Comparison of ENCODE assay signal across 8 cellular contexts in genomic region chr9:124852121-124852828, GRCh38. TPM values are rescaled to one million over a fixed set of nuclear protein-coding genes. Genes with fewer than 3 reads are reported as not detected.
DNase-seq lines count a peak whose midpoint lies in the region; ATAC-seq and TF ChIP-seq lines count a peak whose summit lies in the region.

No MANE protein-coding gene starts in this region.

- H3K27ac ChIP-seq in mammary epithelial cell (ENCODE audit: insufficient read depth, low read depth, low read length) (no peak overlapping the region), uterus (peak overlapping the region; percentile 64 to 65)

- H3K9me3 ChIP-seq in mammary epithelial cell (replicated peaks; ENCODE audit: insufficient read depth, low read length) (no peaks in the 10 kb centered on the region), mucosa of stomach (ENCODE audit: control insufficient read depth, low read length) (no peaks in the 10 kb centered on the region), uterus (no peaks in the 10 kb centered on the region)

- no peak overlapping the region for H3K9ac ChIP-seq in mammary epithelial cell (ENCODE audit: insufficient read depth, low read length)
- H3K9ac ChIP-seq in mucosa of stomach (ENCODE audit: low read length), result peak overlapping the region; percentile 65

- H3K36me3 Mint-ChIP-seq in activated naive CD8-positive, alpha-beta T cell, result no peaks in the 10 kb centered on the region
- H3K36me3 Mint-ChIP-seq in activated naive CD8-positive, alpha-beta T cell treated with anti-CD3 and anti-CD28 coated beads for 36 hours, result peaks cover 6% of the 10 kb centered on the region

- H3K9me3 Mint-ChIP-seq in activated naive CD8-positive, alpha-beta T cell (ENCODE audit: low read depth), result no peaks in the 10 kb centered on the region
- no peaks in the 10 kb centered on the region for H3K9me3 Mint-ChIP-seq in activated naive CD8-positive, alpha-beta T cell treated with anti-CD3 and anti-CD28 coated beads for 36 hours

- peaks cover 2% of the 10 kb centered on the region for H3K27me3 Mint-ChIP-seq in activated naive CD8-positive, alpha-beta T cell
- H3K27me3 Mint-ChIP-seq in activated naive CD8-positive, alpha-beta T cell treated with anti-CD3 and anti-CD28 coated beads for 36 hours, result peaks cover 20% of the 10 kb centered on the region

- H3K36me3 ChIP-seq in mammary epithelial cell (ENCODE audit: insufficient read depth, low read length), result no peaks in the 10 kb centered on the region
- no peaks in the 10 kb centered on the region for H3K36me3 ChIP-seq in mucosa of stomach (ENCODE audit: control insufficient read depth, insufficient read depth, low read length)
- H3K36me3 ChIP-seq in uterus, result no peaks in the 10 kb centered on the region

- H3K27ac Mint-ChIP-seq in activated naive CD8-positive, alpha-beta T cell, result no peak overlapping the region
- no peak overlapping the region for H3K27ac Mint-ChIP-seq in activated naive CD8-positive, alpha-beta T cell treated with anti-CD3 and anti-CD28 coated beads for 36 hours

- no peak for ATAC-seq in GM18519 (IDR thresholded peaks at IDR 0.05; ENCODE audit: low FRiP score, unreplicated experiment)

- no peaks in the 10 kb centered on the region for H4K20me1 ChIP-seq in mammary epithelial cell (ENCODE audit: insufficient read depth, low read length)

- CTCF ChIA-PET in mammary epithelial cell (lab: Charles Lee; ENCODE audit: low non-redundant PET), result interaction anchor here (0.6 to 2.1 kb wide), 8 partner anchors 12 to 83 kb away, joined by 3 to 32 read pairs (median 6); partner anchors contain the start of genes NR6A1 and OLFML2A

- peaks cover 11% of the 10 kb centered on the region for H3K4me1 Mint-ChIP-seq in activated naive CD8-positive, alpha-beta T cell (ENCODE audit: low read depth)
- H3K4me1 Mint-ChIP-seq in activated naive CD8-positive, alpha-beta T cell treated with anti-CD3 and anti-CD28 coated beads for 36 hours, result peaks cover 10% of the 10 kb centered on the region

- no peaks in the 10 kb centered on the region for H3K79me2 ChIP-seq in mammary epithelial cell (ENCODE audit: insufficient read depth, low read length)

- DNase-seq in activated naive CD8-positive, alpha-beta T cell treated with anti-CD3 and anti-CD28 coated beads for 36 hours, result no peak
- DNase-seq in mammary epithelial cell (no peak), uterus (no peak), DMS 273 treated with DMSO at 0.1 percent for 48 hours (lab: John Stamatoyannopoulos, UW) (no peak), GM19238 (ENCODE audit: insufficient read length, low spot score) (no peak)

- TF ChIP-seq POLR2A in uterus (IDR thresholded peaks at IDR 0.05), result no peak

- peak overlapping the region; percentile 87 for H2AFZ ChIP-seq in mammary epithelial cell (ENCODE audit: low read depth, low read length)

- WGBS in mammary epithelial cell (ENCODE audit: low coverage, missing lambda C conversion rate), result 46% methylated on average over 8 of the region's 13 CpGs

- no peaks in the 10 kb centered on the region for H3K27me3 ChIP-seq in mammary epithelial cell (ENCODE audit: insufficient read depth, low read length)
- H3K27me3 ChIP-seq in mucosa of stomach (ENCODE audit: control insufficient read depth, insufficient read depth, low read length), result peaks cover 12% of the 10 kb centered on the region
- H3K27me3 ChIP-seq in uterus, result no peaks in the 10 kb centered on the region

- H3K4me3 ChIP-seq in mammary epithelial cell (replicated peaks in 1 of 3; ENCODE audit: insufficient read depth in 1 of 3, low read depth in 2 of 3, low read length in 3 of 3) (peak overlapping the region in 2 of 3 experiments; percentile 34 to 65), mucosa of stomach (ENCODE audit: low read length) (peak overlapping the region; percentile 7), uterus (peak overlapping the region in 1 of 2 donors; percentile 33)

- H3K4me2 ChIP-seq in mammary epithelial cell (ENCODE audit: insufficient read depth, low read depth, low read length), result peak overlapping the region; percentile 99

- no peak for TF ChIP-seq CTCF in mammary epithelial cell (conservative IDR thresholded peaks at IDR 0.05 in 1 of 2, IDR thresholded peaks at IDR 0.05 in 1 of 2; ENCODE audit: extremely low read depth in 1 of 2, insufficient read depth in 1 of 2, low read depth in 1 of 2, low read length in 2 of 2)
- TF ChIP-seq CTCF in uterus (IDR thresholded peaks at IDR 0.05), result no peak

- dilution Hi-C loops in mammary epithelial cell (cut with HindIII; ENCODE audit: low sequenced_read_pairs), result loop anchor here (5.0 kb wide), 1 partner anchor 80 kb away; the partner anchor contains the start of gene NR6A1

- H3K4me3 Mint-ChIP-seq in activated naive CD8-positive, alpha-beta T cell, result peak overlapping the region; percentile 68
- H3K4me3 Mint-ChIP-seq in activated naive CD8-positive, alpha-beta T cell treated with anti-CD3 and anti-CD28 coated beads for 36 hours, result no peak overlapping the region

- no TSS peak for BruUV-seq in mammary epithelial cell (replicated peaks; lab: Mats Ljungman, UMichigan)

- in situ Hi-C loops in mammary epithelial cell (cut with MboI; ENCODE audit: low sequenced_read_pairs in 2 of 2), result loop anchor here (5.0 kb wide), 1 partner anchor 80 kb away; the partner anchor contains the start of gene NR6A1 (in 2 of the 2)

- intact Hi-C loops in mammary epithelial cell (cut with micrococcal nuclease), result loop anchor here (2.0 kb wide), 3 partner anchors 33 to 523 kb away; no protein-coding TSS in a partner anchor
- intact Hi-C loops in uterus (cut with DNase I; ENCODE audit: low total_unique reads), result loop anchor here (2.0 kb wide), 1 partner anchor 79 kb away; no protein-coding TSS in a partner anchor

- H3K4me1 ChIP-seq in mammary epithelial cell (ENCODE audit: insufficient read depth, low read length) (peaks cover 12% of the 10 kb centered on the region), mucosa of stomach (ENCODE audit: control insufficient read depth, insufficient read depth, low read length) (peaks cover 12% of the 10 kb centered on the region), uterus (no peaks in the 10 kb centered on the region)

RNA-seq across cellular contexts. Expression of gene WDR38, which starts 1.0 kb away (rescaled TPM):
- total RNA-seq in activated naive CD8-positive, alpha-beta T cell treated with anti-CD3 and anti-CD28 coated beads for 36 hours, result not detected
- total RNA-seq in mammary epithelial cell (not detected), uterus (1 to 10 TPM in 1 of 4 donors, under 1 TPM in 1, not detected in 2; 0.79 to 1.9 TPM)
- not detected for polyA plus RNA-seq in mammary epithelial cell
- not detected for polyA minus RNA-seq in mammary epithelial cell

RNA-seq across cellular contexts. Expression of gene RPL35, which starts 9.5 kb away (rescaled TPM):
- total RNA-seq in activated naive CD8-positive, alpha-beta T cell treated with anti-CD3 and anti-CD28 coated beads for 36 hours, result 1,000 to 10,000 TPM; 2,220 to 2,231 TPM
- 1,000 to 10,000 TPM; 1,457 to 1,657 TPM for total RNA-seq in mammary epithelial cell
- polyA plus RNA-seq in mammary epithelial cell, result 2,723 TPM
- 1,172 TPM for polyA minus RNA-seq in mammary epithelial cell
- total RNA-seq in uterus, result 1,000 to 10,000 TPM in 3 of 4 donors, 100 to 1,000 TPM in 1; 913 to 5,275 (median 2,170) TPM

RNA-seq across cellular contexts. Expression of gene ARPC5L, which starts 9.7 kb away (rescaled TPM):
- 100 to 1,000 TPM; 102 to 104 TPM for total RNA-seq in activated naive CD8-positive, alpha-beta T cell treated with anti-CD3 and anti-CD28 coated beads for 36 hours
- 10 to 100 TPM; 21.2 to 79.8 TPM for total RNA-seq in mammary epithelial cell
- polyA plus RNA-seq in mammary epithelial cell, result 76.4 TPM
- 46.6 TPM for polyA minus RNA-seq in mammary epithelial cell
- 10 to 100 TPM in 1 of 4 donors, 1 to 10 TPM in 3; 1.0 to 18.3 (median 5.6) TPM for total RNA-seq in uterus
